Comparison of ENCODE assay signal across 8 cellular contexts in the genomic region with DNA sequence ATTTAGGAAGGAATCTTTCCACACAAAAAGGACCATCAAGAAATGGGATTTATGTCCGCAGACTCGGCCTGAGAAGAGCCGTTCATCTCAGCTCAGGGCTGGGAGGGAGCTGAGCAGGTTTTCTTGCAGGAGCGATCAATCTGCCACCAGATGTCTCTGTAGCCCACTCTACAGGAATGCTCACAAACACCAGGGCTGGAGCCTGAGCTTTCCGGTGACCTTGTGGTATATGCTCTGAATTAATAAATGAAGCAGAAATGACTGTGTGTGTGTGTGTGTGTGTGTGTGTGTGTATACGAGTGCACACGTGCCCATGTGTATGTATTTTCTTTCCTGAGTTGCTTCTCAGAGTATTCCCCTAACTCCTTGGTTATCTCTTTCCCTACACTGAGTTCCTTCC. TPM values are rescaled to one million over a fixed set of nuclear protein-coding genes. Genes with fewer than 3 reads are reported as not detected.
DNase-seq lines count a peak whose midpoint lies in the region; ATAC-seq and TF ChIP-seq lines count a peak whose summit lies in the region.

No MANE protein-coding gene starts in this region.

- CTCF ChIA-PET in MCF 10A (lab: Yijun Ruan, JAX): interaction anchor here (0.6 to 1.7 kb wide), 4 partner anchors 14 to 1497 kb away, joined by 3 to 7 read pairs (median 4); no protein-coding TSS in a partner anchor

- peak; percentile 93 for ATAC-seq in Right ventricle myocardium superior (ENCODE audit: poor library complexity)
- ATAC-seq in HG03108 (IDR thresholded peaks at IDR 0.05; ENCODE audit: unreplicated experiment): peak; percentile 65
- peak; percentile 74 for ATAC-seq in stimulated activated naive CD8-positive, alpha-beta T cell treated with anti-CD3 and anti-CD28 coated beads, Interleukin-15, amount 100 ng/mL, for 72 hours
- ATAC-seq in HG03469 (IDR thresholded peaks at IDR 0.05; ENCODE audit: unreplicated experiment): no peak

- intact Hi-C loops in Right ventricle myocardium superior (cut with DNase I) (loop anchor here (5.0 kb wide), 1 partner anchor 1493 kb away; no protein-coding TSS in a partner anchor), MCF 10A (cut with micrococcal nuclease) (no loop called here)

- H3K27me3 Mint-ChIP-seq in MCF 10A (ENCODE audit: insufficient read depth, unreplicated experiment): no peaks in the 10 kb centered on the region
- H3K27me3 Mint-ChIP-seq in stimulated activated naive CD8-positive, alpha-beta T cell treated with anti-CD3 and anti-CD28 coated beads, Interleukin-15, amount 100 ng/mL, for 72 hours: no peaks in the 10 kb centered on the region

- no peak overlapping the region for H3K4me3 Mint-ChIP-seq in MCF 10A (ENCODE audit: unreplicated experiment)
- no peak overlapping the region for H3K4me3 Mint-ChIP-seq in stimulated activated naive CD8-positive, alpha-beta T cell treated with anti-CD3 and anti-CD28 coated beads, Interleukin-15, amount 100 ng/mL, for 72 hours

- H3K27me3 ChIP-seq in right atrium auricular region: no peaks in the 10 kb centered on the region

- H3K9me3 ChIP-seq in right atrium auricular region: no peaks in the 10 kb centered on the region

- no peaks in the 10 kb centered on the region for H3K36me3 ChIP-seq in right atrium auricular region

- DNase-seq in Right ventricle myocardium superior (peak; percentile 45), right atrium auricular region (ENCODE audit: low spot score) (no peak), NOMO-1 treated with DMSO at 0.1 percent for 48 hours (lab: John Stamatoyannopoulos, UW; ENCODE audit: unreplicated experiment) (peak; percentile 32), MCF 10A (ENCODE audit: unreplicated experiment) (peak; percentile 36), iris pigment epithelial cell (ENCODE audit: low read depth) (peak; percentile 75)
- peak in 1 of 2 donors; percentile 25 for DNase-seq in stimulated activated naive CD8-positive, alpha-beta T cell treated with anti-CD3 and anti-CD28 coated beads, Interleukin-15, amount 100 ng/mL, for 72 hours

- TF ChIP-seq CTCF in right atrium auricular region (IDR thresholded peaks at IDR 0.05) (peak in 1 of 2 donors; percentile 78), MCF 10A (IDR thresholded peaks at IDR 0.05; ENCODE audit: unreplicated experiment) (peak; percentile 25)

- peaks cover 0 to 5% of the 10 kb centered on the region in 2 donors for H3K4me1 ChIP-seq in right atrium auricular region

- no peak overlapping the region for H3K4me3 ChIP-seq in right atrium auricular region

- no peaks in the 10 kb centered on the region for H3K9me3 Mint-ChIP-seq in MCF 10A (ENCODE audit: unreplicated experiment)
- no peaks in the 10 kb centered on the region for H3K9me3 Mint-ChIP-seq in stimulated activated naive CD8-positive, alpha-beta T cell treated with anti-CD3 and anti-CD28 coated beads, Interleukin-15, amount 100 ng/mL, for 72 hours

- no TSS peak for BruUV-seq in MCF 10A (replicated peaks; lab: Mats Ljungman, UMichigan)

- no peak overlapping the region for H3K27ac Mint-ChIP-seq in MCF 10A (ENCODE audit: low read depth, unreplicated experiment)
- no peak overlapping the region for H3K27ac Mint-ChIP-seq in stimulated activated naive CD8-positive, alpha-beta T cell treated with anti-CD3 and anti-CD28 coated beads, Interleukin-15, amount 100 ng/mL, for 72 hours

- H3K27ac ChIP-seq in right atrium auricular region: no peak overlapping the region

- H3K36me3 Mint-ChIP-seq in MCF 10A (ENCODE audit: insufficient read depth, unreplicated experiment): no peaks in the 10 kb centered on the region

- H3K4me1 Mint-ChIP-seq in MCF 10A (ENCODE audit: insufficient read depth, unreplicated experiment): no peaks in the 10 kb centered on the region
- H3K4me1 Mint-ChIP-seq in stimulated activated naive CD8-positive, alpha-beta T cell treated with anti-CD3 and anti-CD28 coated beads, Interleukin-15, amount 100 ng/mL, for 72 hours: peaks cover 38% of the 10 kb centered on the region

- POLR2A ChIA-PET in MCF 10A (lab: Yijun Ruan, JAX): interaction anchor here (0.6 to 2.2 kb wide), 3 partner anchors 10 to 1494 kb away, joined by 3 to 7 read pairs (median 5); no protein-coding TSS in a partner anchor

RNA-seq across cellular contexts. Expression of gene CD83, which starts 12.0 kb away (rescaled TPM):
- total RNA-seq in Right ventricle myocardium superior (1.6 TPM), right atrium auricular region (1 to 10 TPM; 1.7 to 2.1 TPM), MCF 10A (2022) (1.7 and 2.6 TPM in 2 replicates)
